ENCODE assay signal across 16 cellular contexts in the genomic region with DNA sequence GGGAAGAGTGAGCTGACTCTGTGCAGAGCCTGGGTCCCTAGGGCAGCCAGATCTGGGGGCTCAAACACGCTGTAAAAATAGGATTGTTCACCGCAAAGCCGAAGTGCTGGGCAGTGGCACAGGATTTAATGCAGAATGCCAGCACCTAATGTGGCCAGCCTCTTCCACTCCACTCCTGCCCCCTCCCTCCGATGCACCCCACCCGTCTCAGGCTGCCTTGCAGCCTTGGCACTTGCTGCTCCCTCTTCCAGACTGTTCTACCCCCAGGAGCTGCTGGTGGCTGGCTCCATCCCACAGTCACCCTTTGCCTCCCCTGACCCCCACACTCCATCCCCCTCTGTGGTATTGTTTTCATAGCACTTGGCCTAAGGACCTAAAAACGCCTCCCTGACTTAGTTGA.
A peak's percentile ranks its signal among the peaks of the same experiment; 100 is the strongest.
DNase-seq lines count a peak whose midpoint lies in the region; ATAC-seq and TF ChIP-seq lines count a peak whose summit lies in the region.
"Had no signal": no experiment of that assay in that cellular context is flagged by ENCODE, and none has a peak within 500 bp of the region (broad histone marks: within the 10 kb centered on the region; RNA-seq: fewer than 3 reads in every experiment).

No MANE protein-coding gene starts in this region.

- no peaks in the 10 kb centered on the region for H3K27me3 Mint-ChIP-seq in activated CD4-positive, alpha-beta T cell treated with anti-CD3 and anti-CD28 coated beads for 36 hours
- no peaks in the 10 kb centered on the region for H3K27me3 Mint-ChIP-seq in T-helper 17 cell

- H3K4me3 ChIP-seq in neutrophil (ENCODE audit: low read depth in 1 of 2, low read length in 1 of 2) (no peak overlapping the region), WERI-Rb-1 (ENCODE audit: low read depth, low read length) (no peak overlapping the region)

- peaks cover 9% of the 10 kb centered on the region for H3K9me3 Mint-ChIP-seq in activated CD4-positive, alpha-beta T cell treated with anti-CD3 and anti-CD28 coated beads for 36 hours (ENCODE audit: low read depth)

- peaks cover 22 to 43% of the 10 kb centered on the region in 2 experiments for H3K4me1 ChIP-seq in neutrophil (ENCODE audit: control insufficient read depth in 1 of 2, insufficient read depth in 1 of 2, low read depth in 1 of 2, low read length in 1 of 2)

- TF ChIP-seq CTCF in neutrophil (IDR thresholded peaks at IDR 0.05): no peak
- TF ChIP-seq CTCF in WERI-Rb-1 (IDR thresholded peaks at IDR 0.05; ENCODE audit: low read depth, low read length): no peak

- H3K36me3 Mint-ChIP-seq in activated CD4-positive, alpha-beta T cell treated with anti-CD3 and anti-CD28 coated beads for 36 hours (ENCODE audit: low read depth): peaks cover 88% of the 10 kb centered on the region
- H3K36me3 Mint-ChIP-seq in T-helper 17 cell (ENCODE audit: low read depth): peaks cover 5% of the 10 kb centered on the region

- H3K27ac ChIP-seq in cingulate gyrus (ENCODE audit: low read depth, low read length) (peak overlapping the region; percentile 4), neutrophil (peak overlapping the region; percentile 52), WERI-Rb-1 (no peak overlapping the region)
- H3K27ac ChIP-seq: C4-2B had no signal

- no peak overlapping the region for H3K4me3 Mint-ChIP-seq in activated CD4-positive, alpha-beta T cell treated with anti-CD3 and anti-CD28 coated beads for 36 hours
- peak overlapping the region; percentile 0 for H3K4me3 Mint-ChIP-seq in T-helper 17 cell

- CTCF ChIA-PET in activated CD4-positive, alpha-beta T cell treated with anti-CD3 and anti-CD28 coated beads for 36 hours (lab: Charles Lee): interaction anchor here (2.3 to 2.6 kb wide), 2 partner anchors 16 to 137 kb away, joined by 32 to 39 read pairs; no protein-coding TSS in a partner anchor

- H3K9me3 ChIP-seq in T-helper 17 cell (ENCODE audit: control insufficient read depth, low read length, poor library complexity, severe bottlenecking): no peaks in the 10 kb centered on the region
- no peaks in the 10 kb centered on the region for H3K9me3 ChIP-seq in neutrophil
- H3K9me3 ChIP-seq in WERI-Rb-1 (ENCODE audit: severe bottlenecking): no peaks in the 10 kb centered on the region

- intact Hi-C loops in activated CD4-positive, alpha-beta T cell treated with anti-CD3 and anti-CD28 coated beads for 36 hours (cut with DNase I, micrococcal nuclease): loop anchor here in 1 of 2 experiments (2.0 to 5.0 kb wide), 3 partner anchors 15 to 571 kb away; no protein-coding TSS in a partner anchor

- ATAC-seq in activated CD4-positive, alpha-beta T cell treated with anti-CD3 and anti-CD28 coated beads for 36 hours: no peak
- ATAC-seq in T-helper 17 cell: no peak
- ATAC-seq: left colon had no signal

- peaks cover 89% of the 10 kb centered on the region for H3K4me1 Mint-ChIP-seq in activated CD4-positive, alpha-beta T cell treated with anti-CD3 and anti-CD28 coated beads for 36 hours
- H3K4me1 Mint-ChIP-seq in T-helper 17 cell: peaks cover 66% of the 10 kb centered on the region

- H3K27ac Mint-ChIP-seq in activated CD4-positive, alpha-beta T cell treated with anti-CD3 and anti-CD28 coated beads for 36 hours: peak overlapping the region; percentile 92
- H3K27ac Mint-ChIP-seq in T-helper 17 cell: peak overlapping the region; percentile 92

- H3K27me3 ChIP-seq in neutrophil (no peaks in the 10 kb centered on the region), WERI-Rb-1 (ENCODE audit: insufficient read depth, low read depth, severe bottlenecking) (no peaks in the 10 kb centered on the region)

- H3K36me3 ChIP-seq in neutrophil (peaks cover 59% of the 10 kb centered on the region), WERI-Rb-1 (no peaks in the 10 kb centered on the region; the same call in 1 of the 2 replicates)

- no peak for DNase-seq in activated CD4-positive, alpha-beta T cell treated with anti-CD3 and anti-CD28 coated beads for 36 hours
- no peak for DNase-seq in activated CD4-positive, alpha-beta T cell treated with anti-CD3 and anti-CD28 coated beads, Interleukin-2, amount 50 U/mL, for 4 hours
- DNase-seq in T-helper 17 cell (no peak), DMS53 (lab: John Stamatoyannopoulos, UW) (no peak), WERI-Rb-1 (no peak), NCI-H345 treated with DMSO at 0.1 percent for 48 hours (lab: John Stamatoyannopoulos, UW; ENCODE audit: unreplicated experiment) (no peak)
- DNase-seq: activated CD8-positive, alpha-beta memory T cell treated with anti-CD3 and anti-CD28 coated beads, Interleukin-2, amount 50 U/mL, for 48 hours; amniotic stem cell; cerebellar nuclear complex; DMS79 treated with DMSO at 0.1 percent for 48 hours; left colon; NCI-H748 treated with DMSO at 0.1 percent for 48 hours; stimulated activated naive CD4-positive, alpha-beta T cell treated with Interleukin-2 at 50 U/mL for 16 hours had no signal

- POLR2A ChIA-PET in activated CD4-positive, alpha-beta T cell treated with anti-CD3 and anti-CD28 coated beads for 36 hours (lab: Charles Lee): interaction anchor here (0.6 kb wide), 1 partner anchor 581 kb away, joined by 3 read pairs; no protein-coding TSS in a partner anchor
